In genomic region chr6:128474933-128475332, GRCh38 we compare ENCODE assay signal across 29 cellular contexts.
"Had no signal": no experiment of that assay in that cellular context is flagged by ENCODE, and none has a peak within 500 bp of the region (broad histone marks: within the 10 kb centered on the region; RNA-seq: fewer than 3 reads in every experiment).

No MANE protein-coding gene starts in this region.

- H3K4me1 ChIP-seq: ascending aorta had no signal

- ATAC-seq: activated CD8-positive, alpha-beta T cell treated with anti-CD3 and anti-CD28 coated beads for 36 hours; body of pancreas; Right ventricle myocardium inferior had no signal

- H3K9me3 Mint-ChIP-seq: activated CD8-positive, alpha-beta T cell treated with anti-CD3 and anti-CD28 coated beads for 36 hours; activated naive CD4-positive, alpha-beta T cell treated with anti-CD3 and anti-CD28 coated beads, Interleukin-2, amount 50 U/mL, for 24 hours; activated T-helper 2 cell treated with anti-CD3 and anti-CD28 coated beads, Interferon-gamma antibody, Interleukin-2, Interleukin-4, amounts not matched to agents 10 μg/mL and 5 μg/mL and 100 μg/mL, durations not matched to agents 14 hours and 24 hours and 36 hours had no signal

- H3K4me3 Mint-ChIP-seq: activated CD4-positive, alpha-beta T cell treated with anti-CD3 and anti-CD28 coated beads, Interleukin-2, amount 10 ng/mL, durations not matched to agents 24 days and 14 days; activated CD8-positive, alpha-beta T cell treated with anti-CD3 and anti-CD28 coated beads for 36 hours; activated naive CD4-positive, alpha-beta T cell treated with anti-CD3 and anti-CD28 coated beads, Interleukin-2, amount 50 U/mL, for 24 hours; activated naive CD8-positive, alpha-beta T cell treated with anti-CD3 and anti-CD28 coated beads, Interleukin-2, amount 10 ng/mL, durations not matched to agents 7 days and 5 days had no signal

- DNase-seq: activated CD4-positive, alpha-beta T cell treated with anti-CD3 and anti-CD28 coated beads, Interleukin-2, amount 10 ng/mL, durations not matched to agents 24 days and 14 days; activated CD4-positive, alpha-beta T cell treated with anti-CD3 and anti-CD28 coated beads, Interleukin-2, amount 50 U/mL, for 4 hours; activated CD4-positive, CD25-positive, alpha-beta regulatory T cell; activated CD8-positive, alpha-beta T cell treated with anti-CD3 and anti-CD28 coated beads for 36 hours; activated gamma-delta T cell; activated naive CD4-positive, alpha-beta T cell treated with Interleukin-2 at 50 U/mL for 16 hours; activated naive CD8-positive, alpha-beta T cell treated with anti-CD3 and anti-CD28 coated beads, Interleukin-2, amount 10 ng/mL, durations not matched to agents 7 days and 5 days; activated T-cell treated with anti-CD3 and anti-CD28 coated beads, Interleukin-2, amount 50 U/mL, for 1 hour; amygdala; body of pancreas; caudate nucleus; Kasumi-1; KG1; NCI-H1092 treated with DMSO at 0.1 percent for 48 hours; NCI-H1417 treated with DMSO at 0.1 percent for 48 hours; NCI-H187 treated with DMSO at 0.1 percent for 48 hours; NCI-H2081; NCI-H446 treated with DMSO at 0.1 percent for 48 hours; NCI-H524; Peyer's patch; RPMI8226; SIG-M5; T1000; WERI-Rb-1 had no signal

- H3K9me3 ChIP-seq: ascending aorta, body of pancreas, Peyer's patch had no signal

- H3K27ac Mint-ChIP-seq: activated CD4-positive, alpha-beta T cell treated with anti-CD3 and anti-CD28 coated beads, Interleukin-2, amount 10 ng/mL, durations not matched to agents 24 days and 14 days; activated CD8-positive, alpha-beta T cell treated with anti-CD3 and anti-CD28 coated beads for 36 hours; activated naive CD4-positive, alpha-beta T cell treated with anti-CD3 and anti-CD28 coated beads, Interleukin-2, amount 50 U/mL, for 24 hours; activated naive CD8-positive, alpha-beta T cell treated with anti-CD3 and anti-CD28 coated beads, Interleukin-2, amount 10 ng/mL, durations not matched to agents 7 days and 5 days; activated T-helper 2 cell treated with anti-CD3 and anti-CD28 coated beads, Interferon-gamma antibody, Interleukin-2, Interleukin-4, amounts not matched to agents 10 μg/mL and 5 μg/mL and 100 μg/mL, durations not matched to agents 14 hours and 24 hours and 36 hours had no signal

- H3K27me3 ChIP-seq: ascending aorta, body of pancreas, Peyer's patch had no signal

- H3K27ac ChIP-seq: ascending aorta, Peyer's patch, WERI-Rb-1 had no signal

- H3K36me3 ChIP-seq: ascending aorta, Peyer's patch, WERI-Rb-1 had no signal

- H3K4me3 ChIP-seq: ascending aorta, body of pancreas, Peyer's patch had no signal

- H3K27me3 Mint-ChIP-seq: activated CD8-positive, alpha-beta T cell treated with anti-CD3 and anti-CD28 coated beads for 36 hours; activated naive CD4-positive, alpha-beta T cell treated with anti-CD3 and anti-CD28 coated beads, Interleukin-2, amount 50 U/mL, for 24 hours; activated naive CD8-positive, alpha-beta T cell treated with anti-CD3 and anti-CD28 coated beads, Interleukin-2, amount 10 ng/mL, durations not matched to agents 7 days and 5 days had no signal

- FAIRE-seq: bronchial epithelial cell had no signal
